13 cellular contexts compared by ENCODE assay signal in genomic region chr5:115351356-115352195, GRCh38. TPM values are rescaled to one million over a fixed set of nuclear protein-coding genes. Genes with fewer than 3 reads are reported as not detected.
DNase-seq lines count a peak whose midpoint lies in the region; ATAC-seq and TF ChIP-seq lines count a peak whose summit lies in the region.
"Had no signal": no experiment of that assay in that cellular context is flagged by ENCODE, and none has a peak within 500 bp of the region (broad histone marks: within the 10 kb centered on the region; RNA-seq: fewer than 3 reads in every experiment).

No MANE protein-coding gene starts in this region.

- no peak overlapping the region for H2AK9ac ChIP-seq in IMR-90 (replicated peaks; ENCODE audit: low read depth, low read length, poor library complexity)

- intact Hi-C loops in IMR-90 (cut with micrococcal nuclease), result no loop called here
- intact Hi-C loops in mammary epithelial cell (cut with micrococcal nuclease), result no loop called here

- H3K9me3 ChIP-seq in IMR-90 (ENCODE audit: control insufficient read depth, insufficient read depth, low read length) (no peaks in the 10 kb centered on the region), mammary epithelial cell (replicated peaks; ENCODE audit: insufficient read depth, low read length) (no peaks in the 10 kb centered on the region), neural cell (ENCODE audit: low read length) (no peaks in the 10 kb centered on the region)

- CTCF ChIA-PET in IMR-90 (lab: Yijun Ruan, JAX), result no interaction called here
- CTCF ChIA-PET in mammary epithelial cell (lab: Charles Lee; ENCODE audit: low non-redundant PET), result no interaction called here
- CTCF ChIA-PET in activated CD4-positive, alpha-beta memory T cell treated with anti-CD3 and anti-CD28 coated beads, Interleukin-2, amount 10 ng/mL, durations not matched to agents 7 days and 5 days (lab: Charles Lee), result no interaction called here

- H3K4me1 ChIP-seq in IMR-90 (ENCODE audit: control insufficient read depth, insufficient read depth, low read length) (peaks cover 5% of the 10 kb centered on the region), mammary epithelial cell (ENCODE audit: insufficient read depth, low read length) (peaks cover 16% of the 10 kb centered on the region)

- 0 out of 2 replicates have a peak overlapping the region, but pooled peaks have one; percentile 48 for H3K14ac ChIP-seq in IMR-90 (replicated peaks; ENCODE audit: low read depth, low read length)

- no peaks in the 10 kb centered on the region for H3K9me3 Mint-ChIP-seq in activated CD4-positive, alpha-beta memory T cell treated with anti-CD3 and anti-CD28 coated beads, Interleukin-2, amount 10 ng/mL, durations not matched to agents 7 days and 5 days

- TF ChIP-seq EP300 in neural cell (conservative IDR thresholded peaks at IDR 0.05; ENCODE audit: poor library complexity, severe bottlenecking), result peak; percentile 74

- no peak overlapping the region for H2BK5ac ChIP-seq in IMR-90 (ENCODE audit: low read depth, low read length, poor library complexity, severe bottlenecking)

- H3K4me3 Mint-ChIP-seq in activated CD4-positive, alpha-beta memory T cell treated with anti-CD3 and anti-CD28 coated beads, Interleukin-2, amount 10 ng/mL, durations not matched to agents 7 days and 5 days, result no peak overlapping the region

- in situ Hi-C loops in IMR-90 (cut with MboI; ENCODE audit: low sequenced_read_pairs), result no loop called here
- in situ Hi-C loops in mammary epithelial cell (cut with MboI; ENCODE audit: low sequenced_read_pairs in 2 of 2), result no loop called here

- H2BK20ac ChIP-seq in IMR-90 (ENCODE audit: low read depth, low read length), result peak overlapping the region; percentile 59; the same call in 1 of the 2 replicates

- dilution Hi-C loops in IMR-90 (cut with HindIII; ENCODE audit: low sequenced_read_pairs, unreplicated experiment), result no loop called here
- dilution Hi-C loops in mammary epithelial cell (cut with HindIII; ENCODE audit: low sequenced_read_pairs), result no loop called here

- DNase-seq in EL (peak; percentile 46), IMR-90 (peak; percentile 73), mammary epithelial cell (peak; percentile 55), NCI-H1105 treated with DMSO at 0.1 percent for 48 hours (lab: John Stamatoyannopoulos, UW) (no peak), epidermal melanocyte (ENCODE audit: insufficient read length, low spot score) (no peak)
- no peak for DNase-seq in activated CD4-positive, alpha-beta memory T cell treated with anti-CD3 and anti-CD28 coated beads, Interleukin-2, amount 10 ng/mL, durations not matched to agents 7 days and 5 days
- DNase-seq: COR-L47; NCI-H187; stimulated activated CD8-positive, alpha-beta memory T cell treated with anti-CD3 and anti-CD28 coated beads, Interleukin-4, amount 100 ng/mL, for 48 hours had no signal

- no peak for TF ChIP-seq POLR2A in IMR-90 (IDR thresholded peaks at IDR 0.05; ENCODE audit: low read depth, low read length)

- H4K8ac ChIP-seq in IMR-90 (ENCODE audit: low read depth in 2 of 2, low read length in 2 of 2), result 0 out of 4 replicates have a peak overlapping the region, but pooled peaks of 1 of the 2 experiments have one; percentile 4

- peak; percentile 64 for ATAC-seq in IMR-90 (ENCODE audit: low read depth)
- ATAC-seq in HG03175 (IDR thresholded peaks at IDR 0.05; ENCODE audit: unreplicated experiment), result no peak
- ATAC-seq: esophagus mucosa, left lobe of liver had no signal

- H3K4me3 ChIP-seq in IMR-90 (ENCODE audit: insufficient read depth, low read depth, low read length) (no peak overlapping the region), mammary epithelial cell (replicated peaks in 1 of 3; ENCODE audit: insufficient read depth in 1 of 3, low read depth in 2 of 3, low read length in 3 of 3) (no peak overlapping the region), neural cell (ENCODE audit: low read length) (peak overlapping the region; percentile 32)

- H4K20me1 ChIP-seq in IMR-90 (ENCODE audit: insufficient read depth, low read length) (no peaks in the 10 kb centered on the region), mammary epithelial cell (ENCODE audit: insufficient read depth, low read length) (no peaks in the 10 kb centered on the region), neural cell (ENCODE audit: insufficient read depth) (no peaks in the 10 kb centered on the region)

- no peak overlapping the region for H2AK5ac ChIP-seq in IMR-90 (ENCODE audit: low read depth, low read length)

- H2BK15ac ChIP-seq in IMR-90 (ENCODE audit: low read depth, low read length), result no peak overlapping the region; the same call in 2 of the 3 replicates

- no peaks in the 10 kb centered on the region for H3F3A ChIP-seq in neural cell (ENCODE audit: insufficient read depth, low read length, poor library complexity, severe bottlenecking)

- H3K79me2 ChIP-seq in mammary epithelial cell (ENCODE audit: insufficient read depth, low read length) (no peaks in the 10 kb centered on the region), neural cell (replicated peaks; ENCODE audit: insufficient read depth, low read length) (no peaks in the 10 kb centered on the region)

- BruUV-seq in IMR-90 (replicated peaks; lab: Mats Ljungman, UMichigan) (no TSS peak), mammary epithelial cell (replicated peaks; lab: Mats Ljungman, UMichigan) (no TSS peak)

- TF ChIP-seq RAD21 in IMR-90 (IDR thresholded peaks at IDR 0.05; ENCODE audit: low read length) (no peak), neural cell (conservative IDR thresholded peaks at IDR 0.05) (no peak)

- H3K79me1 ChIP-seq in IMR-90 (ENCODE audit: low read depth in 1 of 2, low read length in 2 of 2), result no peaks in the 10 kb centered on the region

- peaks cover 1% of the 10 kb centered on the region for H3K4me1 Mint-ChIP-seq in activated CD4-positive, alpha-beta memory T cell treated with anti-CD3 and anti-CD28 coated beads, Interleukin-2, amount 10 ng/mL, durations not matched to agents 7 days and 5 days

- H3K36me3 ChIP-seq in IMR-90 (ENCODE audit: control insufficient read depth, insufficient read depth, low read length), result no peaks in the 10 kb centered on the region
- no peaks in the 10 kb centered on the region for H3K36me3 ChIP-seq in mammary epithelial cell (ENCODE audit: insufficient read depth, low read length)
- no peaks in the 10 kb centered on the region for H3K36me3 ChIP-seq in neural cell (ENCODE audit: insufficient read depth, low read length)

- no peak overlapping the region for H3K27ac Mint-ChIP-seq in activated CD4-positive, alpha-beta memory T cell treated with anti-CD3 and anti-CD28 coated beads, Interleukin-2, amount 10 ng/mL, durations not matched to agents 7 days and 5 days

- no peak overlapping the region for H3K4ac ChIP-seq in IMR-90 (ENCODE audit: low read depth, low read length)

- H4K5ac ChIP-seq in IMR-90 (ENCODE audit: low read depth, low read length), result no peak overlapping the region

- H3K56ac ChIP-seq in IMR-90 (ENCODE audit: extremely low read depth, insufficient read depth, low read length), result no peak overlapping the region

- peaks cover 5% of the 10 kb centered on the region; the same call in 1 of the 2 replicates for H3K9me1 ChIP-seq in IMR-90 (ENCODE audit: insufficient read depth, low read length)

- no peak overlapping the region for H3K27ac ChIP-seq in IMR-90 (ENCODE audit: insufficient read depth, low read length)
- no peak overlapping the region for H3K27ac ChIP-seq in mammary epithelial cell (ENCODE audit: insufficient read depth, low read depth, low read length)
- peak overlapping the region; percentile 40 for H3K27ac ChIP-seq in neural cell (ENCODE audit: low read length)

- peak overlapping the region; percentile 17; the same call in 1 of the 2 replicates for H3K18ac ChIP-seq in IMR-90 (ENCODE audit: low read depth, low read length)

- H2AFZ ChIP-seq in IMR-90 (replicated peaks; ENCODE audit: low read length, poor library complexity) (no peak overlapping the region), mammary epithelial cell (ENCODE audit: low read depth, low read length) (no peak overlapping the region), neural cell (ENCODE audit: low read depth, low read length) (no peak overlapping the region)

- peaks cover 31% of the 10 kb centered on the region for H3K27me3 Mint-ChIP-seq in activated CD4-positive, alpha-beta memory T cell treated with anti-CD3 and anti-CD28 coated beads, Interleukin-2, amount 10 ng/mL, durations not matched to agents 7 days and 5 days

- no peaks in the 10 kb centered on the region for H3K9me2 ChIP-seq in neural cell (ENCODE audit: insufficient read depth, low read length)

- TF ChIP-seq CTCF in IMR-90 (conservative IDR thresholded peaks at IDR 0.05; ENCODE audit: low read depth, low read length), result no peak
- TF ChIP-seq CTCF in mammary epithelial cell (conservative IDR thresholded peaks at IDR 0.05 in 1 of 2, IDR thresholded peaks at IDR 0.05 in 1 of 2; ENCODE audit: extremely low read depth in 1 of 2, insufficient read depth in 1 of 2, low read depth in 1 of 2, low read length in 2 of 2), result no peak
- no peak for TF ChIP-seq CTCF in neural cell (IDR thresholded peaks at IDR 0.05; ENCODE audit: poor library complexity, severe bottlenecking)

- H3K23ac ChIP-seq in IMR-90 (ENCODE audit: low read depth, low read length), result no peak overlapping the region

- H4K91ac ChIP-seq in IMR-90 (ENCODE audit: insufficient read depth, low read depth, low read length), result no peak overlapping the region

- no peaks in the 10 kb centered on the region for H3K36me3 Mint-ChIP-seq in activated CD4-positive, alpha-beta memory T cell treated with anti-CD3 and anti-CD28 coated beads, Interleukin-2, amount 10 ng/mL, durations not matched to agents 7 days and 5 days (ENCODE audit: low read depth)

- H3K9ac ChIP-seq in IMR-90 (ENCODE audit: low read depth, low read length) (no peak overlapping the region), mammary epithelial cell (ENCODE audit: insufficient read depth, low read length) (no peak overlapping the region), neural cell (ENCODE audit: low read length) (no peak overlapping the region)

- no peaks in the 10 kb centered on the region for H3K27me3 ChIP-seq in IMR-90 (ENCODE audit: control insufficient read depth, insufficient read depth, low read length)
- H3K27me3 ChIP-seq in mammary epithelial cell (ENCODE audit: insufficient read depth, low read length), result no peaks in the 10 kb centered on the region
- H3K27me3 ChIP-seq in neural cell (ENCODE audit: insufficient read depth, low read depth, low read length), result no peaks in the 10 kb centered on the region

- POLR2A ChIA-PET in IMR-90 (lab: Charles Lee; ENCODE audit: unreplicated experiment), result no interaction called here
- POLR2A ChIA-PET in activated CD4-positive, alpha-beta memory T cell treated with anti-CD3 and anti-CD28 coated beads, Interleukin-2, amount 10 ng/mL, durations not matched to agents 7 days and 5 days (lab: Charles Lee), result no interaction called here

- H2BK120ac ChIP-seq in IMR-90 (ENCODE audit: low read depth, low read length), result 0 out of 2 replicates have a peak overlapping the region, but pooled peaks have one; percentile 32

- H3K4me2 ChIP-seq in IMR-90 (ENCODE audit: low read depth, low read length) (no peak overlapping the region), mammary epithelial cell (ENCODE audit: insufficient read depth, low read depth, low read length) (no peak overlapping the region), neural cell (ENCODE audit: low read length) (no peak overlapping the region)

RNA-seq across cellular contexts. Expression of gene CCDC112, which starts 55.1 kb away (rescaled TPM):
- total RNA-seq in IMR-90 (2012; rRNA removed), result 2.0 and 5.0 TPM in 2 replicates
- 1.9 and 2.3 TPM in 2 replicates for polyA plus RNA-seq in IMR-90 (2012; rRNA removed)
- 0.48 and 0.86 TPM in 2 replicates for polyA plus RNA-seq in IMR-90 (2012; cell fraction: cytosol; rRNA removed)
- 1.3 and 2.2 TPM in 2 replicates for polyA plus RNA-seq in IMR-90 (2012; cell fraction: nucleus; rRNA removed; ENCODE audit: low replicate concordance)
- 1 to 10 TPM; 3.9 to 4.3 TPM for total RNA-seq in mammary epithelial cell
- polyA plus RNA-seq in mammary epithelial cell, result 1.9 TPM
- polyA minus RNA-seq in mammary epithelial cell, result not detected
- 66.2 and 76.7 TPM in 2 replicates for polyA plus RNA-seq in neural cell
- polyA minus RNA-seq in neural cell, result 101 and 113 TPM in 2 replicates
- 1 to 10 TPM; 2.0 TPM for total RNA-seq in activated CD4-positive, alpha-beta memory T cell treated with anti-CD3 and anti-CD28 coated beads, Interleukin-2, amount 10 ng/mL, durations not matched to agents 7 days and 5 days

Comparison
In these comparisons a context has a peak if more than half of its experiments do, and no peak if none do; other contexts are left out.
1. DNase-seq: peak in EL (single experiment), IMR-90 (single experiment) and mammary epithelial cell (single experiment); none in NCI-H1105 treated with DMSO at 0.1 percent for 48 hours (single experiment), activated CD4-positive, alpha-beta memory T cell treated with anti-CD3 and anti-CD28 coated beads, Interleukin-2, amount 10 ng/mL, durations not matched to agents 7 days and 5 days (single experiment) and epidermal melanocyte (single experiment).